In genomic region chr13:67146523-67147130, GRCh38 we compare ENCODE assay signal across 1 cellular context.
TF ChIP-seq lines count a peak whose summit lies in the region.

No MANE protein-coding gene starts in this region.

TF ChIP-seq in SK-N-SH, 30 proteins besides CTCF, POLR2A, EP300 and RAD21 (continued from another document):
- no peak for TF ChIP-seq IRF3 (IDR thresholded peaks at IDR 0.05; ENCODE audit: low read depth, low read length)
- TF ChIP-seq RXRA (IDR thresholded peaks at IDR 0.05; ENCODE audit: borderline replicate concordance, low read depth): no peak
